Comparison of ENCODE assay signal across 25 cellular contexts in genomic region chr13:71312923-71313322, GRCh38.
"Had no signal": no experiment of that assay in that cellular context is flagged by ENCODE, and none has a peak within 500 bp of the region (broad histone marks: within the 10 kb centered on the region; RNA-seq: fewer than 3 reads in every experiment).

No MANE protein-coding gene starts in this region.

- H3K4me3 Mint-ChIP-seq: endodermal cell; natural killer cell treated with Interleukin-12 subunit alpha and Interleukin-12 subunit beta and Interleukin-15 and Interleukin-18, amount 100 ng/mL, for 72 hours; neural progenitor cell; type B pancreatic cell had no signal

- H3K27ac ChIP-seq: hepatocyte, neural progenitor cell, pancreas, suprapubic skin, thyroid gland had no signal

- H3K27me3 ChIP-seq: hepatocyte, neural progenitor cell, pancreas, suprapubic skin, thyroid gland had no signal

- H2AFZ ChIP-seq: hepatocyte, neural progenitor cell had no signal

- FAIRE-seq: endothelial cell of umbilical vein, pancreas, urothelium cell line had no signal

- H3K27me3 Mint-ChIP-seq: natural killer cell treated with Interleukin-12 subunit alpha and Interleukin-12 subunit beta and Interleukin-15 and Interleukin-18, amount 100 ng/mL, for 72 hours; progenitor cell of endocrine pancreas; type B pancreatic cell had no signal

- H3K36me3 Mint-ChIP-seq: natural killer cell treated with Interleukin-12 subunit alpha and Interleukin-12 subunit beta and Interleukin-15 and Interleukin-18, amount 100 ng/mL, for 72 hours; neural progenitor cell; type B pancreatic cell had no signal

- DNase-seq: effector CD4-positive, alpha-beta T cell; endodermal cell; erythroblast; foreskin melanocyte; head of caudate nucleus; left colon; left ventricle myocardium superior; mesenchymal stem cell; midbrain; occipital lobe; pancreas; right cardiac atrium; small intestine; stimulated activated CD4-positive, alpha-beta T cell treated with anti-CD3 and anti-CD28 coated beads, Interleukin-2, amount 100 ng/mL, for 48 hours; stimulated activated naive CD4-positive, alpha-beta T cell treated with Interleukin-2 at 50 U/mL for 16 hours; thyroid gland had no signal

- H3K4me1 ChIP-seq: pancreas, suprapubic skin, thyroid gland had no signal

- H3K4me2 ChIP-seq: hepatocyte, neural progenitor cell had no signal

- H3K4me3 ChIP-seq: hepatocyte, lung, neural progenitor cell, pancreas, suprapubic skin, thyroid gland had no signal

- H3K79me2 ChIP-seq: hepatocyte had no signal

- H3K27ac Mint-ChIP-seq: endodermal cell; natural killer cell treated with Interleukin-12 subunit alpha and Interleukin-12 subunit beta and Interleukin-15 and Interleukin-18, amount 100 ng/mL, for 72 hours; neural progenitor cell; progenitor cell of endocrine pancreas; type B pancreatic cell had no signal

- H3K9me3 ChIP-seq: pancreas, suprapubic skin, thyroid gland had no signal

- ATAC-seq: left colon; left ventricle myocardium superior; natural killer cell treated with Interleukin-12 subunit alpha and Interleukin-12 subunit beta and Interleukin-15 and Interleukin-18, amount 100 ng/mL, for 72 hours; pancreas; right cardiac atrium had no signal

- H3K9ac ChIP-seq: neural progenitor cell had no signal

- H3K36me3 ChIP-seq: neural progenitor cell, pancreas, suprapubic skin, thyroid gland had no signal

- H3K9me3 Mint-ChIP-seq: endodermal cell; natural killer cell treated with Interleukin-12 subunit alpha and Interleukin-12 subunit beta and Interleukin-15 and Interleukin-18, amount 100 ng/mL, for 72 hours; neural progenitor cell; type B pancreatic cell had no signal
